In genomic region chr11:114059278-114059983, GRCh38 we compare ENCODE assay signal across 9 cellular contexts. TPM values are rescaled to one million over a fixed set of nuclear protein-coding genes. Genes with fewer than 3 reads are reported as not detected.
DNase-seq lines count a peak whose midpoint lies in the region; ATAC-seq and TF ChIP-seq lines count a peak whose summit lies in the region.
"Had no signal": no experiment of that assay in that cellular context is flagged by ENCODE, and none has a peak within 500 bp of the region (broad histone marks: within the 10 kb centered on the region; RNA-seq: fewer than 3 reads in every experiment).

ZBTB16 (plus strand) TSS chr11:114059711; CDS start chr11:114063301, 3,590 bp downstream.

- H3K4me1 ChIP-seq in prostate gland (replicated peaks): peaks cover 11% of the 10 kb centered on the region

- DNase-seq in SIG-M5 treated with dmso at 0.1 percent for 504 hours (lab: John Stamatoyannopoulos, UW; ENCODE audit: unreplicated experiment) (peak; percentile 57), SIG-M5 (lab: John Stamatoyannopoulos, UW) (no peak), T-helper 2 cell (peak; percentile 26 to 86 (median 66)), astrocyte of the hippocampus (ENCODE audit: low read depth, low spot score) (peak; percentile 85), hippocampal formation (lab: John Stamatoyannopoulos, UW) (peak; percentile 89 to 92), prostate gland (ENCODE audit: low spot score) (peak; percentile 88), NCI-H1694 (lab: John Stamatoyannopoulos, UW) (no peak)
- DNase-seq: DND-41 had no signal

- H3K36me3 ChIP-seq in prostate gland: peaks cover 15% of the 10 kb centered on the region in 2 donors

- H3K27ac ChIP-seq in prostate gland: peak within 1 kb of the TSS; percentile 100

- intact Hi-C loops in prostate gland (cut with DNase I): loop anchor here (2.0 kb wide), 1 partner anchor 201 kb away; no protein-coding TSS in a partner anchor

- TF ChIP-seq POLR2A in prostate gland (IDR thresholded peaks at IDR 0.05): peak; percentile 79

- no peaks in the 10 kb centered on the region for H3K9me3 ChIP-seq in prostate gland

- peak within 1 kb of the TSS; percentile 97 to 99 for H3K4me3 ChIP-seq in prostate gland

- under 1% methylated on average over 57 of the region's 71 CpGs for WGBS in prostate gland

- peak; percentile 9 to 67 (median 54) for TF ChIP-seq CTCF in prostate gland (IDR thresholded peaks at IDR 0.05)

- ATAC-seq in HG03460 (IDR thresholded peaks at IDR 0.05; ENCODE audit: unreplicated experiment): no peak

- H3K27me3 ChIP-seq in prostate gland (replicated peaks; ENCODE audit: insufficient read depth): no peaks in the 10 kb centered on the region

RNA-seq across cellular contexts. Expression of gene ZBTB16, which starts in this region (rescaled TPM):
- 100 to 1,000 TPM; 171 to 230 TPM for total RNA-seq in prostate gland

Comparison
In these comparisons a context has a peak if more than half of its experiments do, and no peak if none do; other contexts are left out.
1. DNase-seq: peak in SIG-M5 treated with dmso at 0.1 percent for 504 hours (single experiment), T-helper 2 cell (5 of 5), astrocyte of the hippocampus (single experiment), hippocampal formation (2 of 2) and prostate gland (single experiment); none in SIG-M5 (single experiment) and NCI-H1694 (single experiment).